Comparison of ENCODE assay signal across 14 cellular contexts in the genomic region with DNA sequence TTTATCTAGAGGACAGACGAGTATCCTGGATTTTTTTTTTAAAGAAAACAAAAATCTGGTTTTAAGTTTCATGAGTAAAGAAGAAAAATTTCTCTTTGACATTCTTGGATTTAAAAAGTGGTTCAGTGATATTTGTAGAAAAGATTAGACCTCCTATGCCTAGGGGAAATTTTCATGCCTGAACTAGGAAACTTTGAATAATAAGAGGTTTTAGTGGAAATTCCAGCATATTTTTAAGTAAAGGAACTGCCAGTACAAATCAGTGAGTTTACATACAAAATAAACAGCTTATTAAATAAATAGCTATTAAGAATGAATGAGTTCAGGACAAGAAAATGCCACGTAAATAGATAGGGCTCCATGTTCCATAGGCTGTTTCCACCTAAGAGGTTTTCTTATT. TPM values are rescaled to one million over a fixed set of nuclear protein-coding genes. Genes with fewer than 3 reads are reported as not detected.
DNase-seq lines count a peak whose midpoint lies in the region; ATAC-seq and TF ChIP-seq lines count a peak whose summit lies in the region.
"Had no signal": no experiment of that assay in that cellular context is flagged by ENCODE, and none has a peak within 500 bp of the region (broad histone marks: within the 10 kb centered on the region; RNA-seq: fewer than 3 reads in every experiment).

No MANE protein-coding gene starts in this region.

- no peak overlapping the region for H3K4me3 ChIP-seq in adipocyte (ENCODE audit: low read length)
- H3K4me3 ChIP-seq: A549, HAP-1 had no signal

- TF ChIP-seq CTCF in chondrocyte (IDR thresholded peaks at IDR 0.05), result no peak

- H3K27me3 Mint-ChIP-seq in chondrocyte (ENCODE audit: low read depth), result no peaks in the 10 kb centered on the region
- peaks cover 2% of the 10 kb centered on the region for H3K27me3 Mint-ChIP-seq in activated CD4-positive, alpha-beta memory T cell treated with anti-CD3 and anti-CD28 coated beads, Interleukin-2, amount 10 ng/mL, durations not matched to agents 7 days and 5 days
- H3K27me3 Mint-ChIP-seq: CD4-positive, alpha-beta T cell had no signal

- no peaks in the 10 kb centered on the region for H3K9me3 ChIP-seq in adipocyte (ENCODE audit: control insufficient read depth, low read length)
- H3K9me3 ChIP-seq: A549 had no signal

- peak; percentile 52 for DNase-seq in EH (ENCODE audit: low read depth)
- DNase-seq in adipocyte (ENCODE audit: low read depth), result peak; percentile 70
- DNase-seq in chondrocyte (ENCODE audit: low spot score), result no peak
- DNase-seq in fibroblast of peridontal ligament (ENCODE audit: extremely low read depth), result peak; percentile 17
- DNase-seq in NCI-H345 treated with DMSO at 0.1 percent for 48 hours (lab: John Stamatoyannopoulos, UW; ENCODE audit: unreplicated experiment), result no peak
- DNase-seq in activated CD4-positive, alpha-beta memory T cell treated with anti-CD3 and anti-CD28 coated beads, Interleukin-2, amount 10 ng/mL, durations not matched to agents 7 days and 5 days, result no peak
- DNase-seq: AML-193; Caco-2; CD4-positive, alpha-beta T cell; GDM1 had no signal

- ATAC-seq in GM21381 (IDR thresholded peaks at IDR 0.05; ENCODE audit: unreplicated experiment), result no peak
- no peak for ATAC-seq in GM21576 (IDR thresholded peaks at IDR 0.05; ENCODE audit: unreplicated experiment)
- ATAC-seq: A549 had no signal

- H3K27me3 ChIP-seq in adipocyte (replicated peaks; ENCODE audit: control insufficient read depth, insufficient read depth, low read length), result no peaks in the 10 kb centered on the region

- H3K36me3 Mint-ChIP-seq in chondrocyte (ENCODE audit: low read depth), result no peaks in the 10 kb centered on the region
- no peaks in the 10 kb centered on the region for H3K36me3 Mint-ChIP-seq in activated CD4-positive, alpha-beta memory T cell treated with anti-CD3 and anti-CD28 coated beads, Interleukin-2, amount 10 ng/mL, durations not matched to agents 7 days and 5 days (ENCODE audit: low read depth)

- POLR2A ChIA-PET in activated CD4-positive, alpha-beta memory T cell treated with anti-CD3 and anti-CD28 coated beads, Interleukin-2, amount 10 ng/mL, durations not matched to agents 7 days and 5 days (lab: Charles Lee), result no interaction called here

- H3K9ac ChIP-seq in adipocyte (ENCODE audit: low read length), result no peak overlapping the region

- H3K27ac Mint-ChIP-seq in chondrocyte (ENCODE audit: unreplicated experiment), result peak overlapping the region; percentile 93
- H3K27ac Mint-ChIP-seq in activated CD4-positive, alpha-beta memory T cell treated with anti-CD3 and anti-CD28 coated beads, Interleukin-2, amount 10 ng/mL, durations not matched to agents 7 days and 5 days, result no peak overlapping the region
- H3K27ac Mint-ChIP-seq: CD4-positive, alpha-beta T cell had no signal

- peaks cover 67% of the 10 kb centered on the region for H3K4me1 Mint-ChIP-seq in chondrocyte (ENCODE audit: low read depth)
- no peaks in the 10 kb centered on the region for H3K4me1 Mint-ChIP-seq in activated CD4-positive, alpha-beta memory T cell treated with anti-CD3 and anti-CD28 coated beads, Interleukin-2, amount 10 ng/mL, durations not matched to agents 7 days and 5 days

- H3K4me1 ChIP-seq in adipocyte (ENCODE audit: control insufficient read depth, insufficient read depth, low read length), result no peaks in the 10 kb centered on the region
- H3K4me1 ChIP-seq: A549, Caco-2 had no signal

- H3K9me3 Mint-ChIP-seq in chondrocyte (ENCODE audit: low read depth), result no peaks in the 10 kb centered on the region
- H3K9me3 Mint-ChIP-seq in activated CD4-positive, alpha-beta memory T cell treated with anti-CD3 and anti-CD28 coated beads, Interleukin-2, amount 10 ng/mL, durations not matched to agents 7 days and 5 days, result peaks cover 10% of the 10 kb centered on the region
- H3K9me3 Mint-ChIP-seq: CD4-positive, alpha-beta T cell had no signal

- H3K4me3 Mint-ChIP-seq in chondrocyte (ENCODE audit: unreplicated experiment), result no peak overlapping the region
- H3K4me3 Mint-ChIP-seq in activated CD4-positive, alpha-beta memory T cell treated with anti-CD3 and anti-CD28 coated beads, Interleukin-2, amount 10 ng/mL, durations not matched to agents 7 days and 5 days, result no peak overlapping the region
- H3K4me3 Mint-ChIP-seq: CD4-positive, alpha-beta T cell had no signal

- CTCF ChIA-PET in activated CD4-positive, alpha-beta memory T cell treated with anti-CD3 and anti-CD28 coated beads, Interleukin-2, amount 10 ng/mL, durations not matched to agents 7 days and 5 days (lab: Charles Lee), result interaction anchor here (1.8 kb wide), 1 partner anchor 36 kb away, joined by 10 read pairs; no protein-coding TSS in a partner anchor

- H3K36me3 ChIP-seq in adipocyte (ENCODE audit: control insufficient read depth, insufficient read depth, low read length, severe bottlenecking), result no peaks in the 10 kb centered on the region
- H3K36me3 ChIP-seq: HAP-1 had no signal

RNA-seq across cellular contexts. Expression of gene JAM3, which starts 17.5 kb away (rescaled TPM):
- total RNA-seq in chondrocyte, result 94.2 to 185 TPM (median 105 TPM) in 3 replicates
- 1 to 10 TPM; 4.5 to 5.1 TPM for total RNA-seq in activated CD4-positive, alpha-beta memory T cell treated with anti-CD3 and anti-CD28 coated beads, Interleukin-2, amount 10 ng/mL, durations not matched to agents 7 days and 5 days

Comparison
In these comparisons a context has a peak if more than half of its experiments do, and no peak if none do; other contexts are left out.
1. DNase-seq: peak in EH (single experiment), adipocyte (single experiment) and fibroblast of peridontal ligament (single experiment); none in chondrocyte (single experiment), NCI-H345 treated with DMSO at 0.1 percent for 48 hours (single experiment) and activated CD4-positive, alpha-beta memory T cell treated with anti-CD3 and anti-CD28 coated beads, Interleukin-2, amount 10 ng/mL, durations not matched to agents 7 days and 5 days (single experiment).
2. RNA of gene JAM3, which starts 17.5 kb away (total RNA-seq): 94.2 to 185 TPM in chondrocyte; 4.5 to 5.1 TPM in activated CD4-positive, alpha-beta memory T cell treated with anti-CD3 and anti-CD28 coated beads, Interleukin-2, amount 10 ng/mL, durations not matched to agents 7 days and 5 days; every median in the first group is over 10 times any median in the second.